ENCODE assay signal across 8 cellular contexts in genomic region chr17:38591759-38592241, GRCh38. TPM values are rescaled to one million over a fixed set of nuclear protein-coding genes. Genes with fewer than 3 reads are reported as not detected.
DNase-seq lines count a peak whose midpoint lies in the region; ATAC-seq lines count a peak whose summit lies in the region.
"Had no signal": no experiment of that assay in that cellular context is flagged by ENCODE, and none has a peak within 500 bp of the region (broad histone marks: within the 10 kb centered on the region; RNA-seq: fewer than 3 reads in every experiment).

No MANE protein-coding gene starts in this region.

- H3K36me3 Mint-ChIP-seq in naive B cell, result no peaks in the 10 kb centered on the region
- H3K36me3 Mint-ChIP-seq: activated naive CD4-positive, alpha-beta T cell treated with anti-CD3 and anti-CD28 coated beads, Interleukin-2, amount 50 U/mL, for 72 hours had no signal

- DNase-seq in GDM1 (lab: John Stamatoyannopoulos, UW) (peak; percentile 81), MV-4-11 (lab: John Stamatoyannopoulos, UW) (peak; percentile 95), adipocyte (ENCODE audit: low read depth) (peak; percentile 36), naive B cell (no peak), NCI-H187 treated with DMSO at 0.1 percent for 48 hours (lab: John Stamatoyannopoulos, UW) (no peak)

- H3K9me3 ChIP-seq in adipocyte (ENCODE audit: control insufficient read depth, low read length), result no peaks in the 10 kb centered on the region

- H3K27me3 ChIP-seq in adipocyte (replicated peaks; ENCODE audit: control insufficient read depth, insufficient read depth, low read length), result peaks cover 93% of the 10 kb centered on the region

- H3K9me3 Mint-ChIP-seq in naive B cell, result peaks cover 0 to 1% (median 0%) of the 10 kb centered on the region in 7 donors
- H3K9me3 Mint-ChIP-seq: activated naive CD4-positive, alpha-beta T cell treated with anti-CD3 and anti-CD28 coated beads, Interleukin-2, amount 50 U/mL, for 72 hours had no signal

- H3K9ac ChIP-seq in adipocyte (ENCODE audit: low read length), result no peak overlapping the region

- H3K27ac Mint-ChIP-seq in naive B cell, result peak overlapping the region in 2 of 6 donors; percentile 7 to 82
- H3K27ac Mint-ChIP-seq: activated naive CD4-positive, alpha-beta T cell treated with anti-CD3 and anti-CD28 coated beads, Interleukin-2, amount 50 U/mL, for 72 hours had no signal

- H3K36me3 ChIP-seq in adipocyte (ENCODE audit: control insufficient read depth, insufficient read depth, low read length, severe bottlenecking), result no peaks in the 10 kb centered on the region

- peaks cover 20 to 23% (median 20%) of the 10 kb centered on the region in 3 donors for H3K4me1 Mint-ChIP-seq in naive B cell

- peak overlapping the region in 2 of 8 donors; percentile 12 to 69 for H3K4me3 Mint-ChIP-seq in naive B cell

- peaks cover 70 to 97% (median 85%) of the 10 kb centered on the region in 3 donors for H3K27me3 Mint-ChIP-seq in naive B cell

- H3K4me1 ChIP-seq in adipocyte (ENCODE audit: control insufficient read depth, insufficient read depth, low read length), result peaks cover 7% of the 10 kb centered on the region

- H3K4me3 ChIP-seq in adipocyte (ENCODE audit: low read length), result no peak overlapping the region

- ATAC-seq in naive B cell (ENCODE audit: low read depth in 2 of 2) (peak; percentile 25 to 38), HG03159 (IDR thresholded peaks at IDR 0.05; ENCODE audit: unreplicated experiment) (no peak), GM21381 (IDR thresholded peaks at IDR 0.05; ENCODE audit: unreplicated experiment) (no peak)

RNA-seq across cellular contexts. Expression of gene SRCIN1, which starts 14.0 kb away (rescaled TPM):
- polyA plus RNA-seq in naive B cell (ENCODE audit: low read depth in 6 of 6), result not detected

Comparison
In these comparisons a context has a peak if more than half of its experiments do, and no peak if none do; other contexts are left out.
1. DNase-seq: peak in GDM1 (single experiment), MV-4-11 (single experiment) and adipocyte (single experiment); none in naive B cell (single experiment) and NCI-H187 treated with DMSO at 0.1 percent for 48 hours (single experiment).
2. ATAC-seq: peak in naive B cell (2 of 2); none in HG03159 (single experiment) and GM21381 (single experiment).